In genomic region chr16:4140652-4141051, GRCh38 we compare ENCODE assay signal across 13 cellular contexts. TPM values are rescaled to one million over a fixed set of nuclear protein-coding genes. Genes with fewer than 3 reads are reported as not detected.
DNase-seq lines count a peak whose midpoint lies in the region; TF ChIP-seq lines count a peak whose summit lies in the region.
"Had no signal": no experiment of that assay in that cellular context is flagged by ENCODE, and none has a peak within 500 bp of the region (broad histone marks: within the 10 kb centered on the region; RNA-seq: fewer than 3 reads in every experiment).

No MANE protein-coding gene starts in this region.

- H3K27ac Mint-ChIP-seq in activated naive CD4-positive, alpha-beta T cell treated with anti-CD3 and anti-CD28 coated beads for 36 hours = peak overlapping the region; percentile 59
- no peak overlapping the region for H3K27ac Mint-ChIP-seq in activated CD4-positive, alpha-beta memory T cell treated with anti-CD3 and anti-CD28 coated beads for 36 hours
- H3K27ac Mint-ChIP-seq: CD4-positive, CD25-positive, alpha-beta regulatory T cell had no signal

- H3K36me3 ChIP-seq in ovary = no peaks in the 10 kb centered on the region

- H3K27me3 Mint-ChIP-seq in activated naive CD4-positive, alpha-beta T cell treated with anti-CD3 and anti-CD28 coated beads for 36 hours (ENCODE audit: low read depth) = peaks cover 4% of the 10 kb centered on the region
- H3K27me3 Mint-ChIP-seq in activated CD4-positive, alpha-beta memory T cell treated with anti-CD3 and anti-CD28 coated beads for 36 hours = peaks cover 3% of the 10 kb centered on the region

- CTCF ChIA-PET in activated naive CD4-positive, alpha-beta T cell treated with anti-CD3 and anti-CD28 coated beads for 36 hours (lab: Charles Lee) = no interaction called here
- CTCF ChIA-PET in activated CD4-positive, alpha-beta memory T cell treated with anti-CD3 and anti-CD28 coated beads for 36 hours (lab: Charles Lee) = no interaction called here

- POLR2A ChIA-PET in activated CD4-positive, alpha-beta memory T cell treated with anti-CD3 and anti-CD28 coated beads for 36 hours (lab: Charles Lee) = no interaction called here

- no peaks in the 10 kb centered on the region for H3K27me3 ChIP-seq in ovary

- TF ChIP-seq POLR2A in ovary (IDR thresholded peaks at IDR 0.05) = no peak

- no peak for TF ChIP-seq CTCF in fibroblast of mammary gland (conservative IDR thresholded peaks at IDR 0.05; ENCODE audit: control insufficient read depth, insufficient read depth, low read depth, low read length)
- TF ChIP-seq CTCF in ovary (IDR thresholded peaks at IDR 0.05) = no peak

- no peak for TF ChIP-seq EP300 in ovary (IDR thresholded peaks at IDR 0.05)

- WGBS in ovary, 3 donors = 75 to 82% (median 77%) methylated on average over 3 of the region's 3 CpGs

- peak; percentile 18 for DNase-seq in activated naive CD4-positive, alpha-beta T cell treated with anti-CD3 and anti-CD28 coated beads for 36 hours
- no peak for DNase-seq in activated naive CD4-positive, alpha-beta T cell (lab: John Stamatoyannopoulos, UW)
- peak; percentile 78 for DNase-seq in RPMI8226
- DNase-seq in fibroblast of mammary gland (ENCODE audit: low read depth) = peak; percentile 44
- peak; percentile 54 for DNase-seq in ureter (ENCODE audit: low spot score)
- no peak for DNase-seq in ovary
- DNase-seq in activated CD4-positive, alpha-beta memory T cell treated with anti-CD3 and anti-CD28 coated beads for 36 hours = no peak
- no peak for DNase-seq in NCI-H446 (lab: John Stamatoyannopoulos, UW)
- DNase-seq: activated CD4-positive, alpha-beta T cell treated with anti-CD3 and anti-CD28 coated beads, Interleukin-2, amount 50 U/mL, for 1 hour; stimulated activated CD4-positive, alpha-beta T cell treated with anti-CD3 and anti-CD28 coated beads, Interleukin-2, amount 100 ng/mL, for 24 hours had no signal

- no peaks in the 10 kb centered on the region for H3K9me3 Mint-ChIP-seq in activated naive CD4-positive, alpha-beta T cell treated with anti-CD3 and anti-CD28 coated beads for 36 hours
- peaks cover 4% of the 10 kb centered on the region for H3K9me3 Mint-ChIP-seq in activated CD4-positive, alpha-beta memory T cell treated with anti-CD3 and anti-CD28 coated beads for 36 hours

- H3K4me1 Mint-ChIP-seq in activated naive CD4-positive, alpha-beta T cell treated with anti-CD3 and anti-CD28 coated beads for 36 hours (ENCODE audit: low read depth) = peaks cover 8% of the 10 kb centered on the region
- peaks cover 4% of the 10 kb centered on the region for H3K4me1 Mint-ChIP-seq in activated CD4-positive, alpha-beta memory T cell treated with anti-CD3 and anti-CD28 coated beads for 36 hours (ENCODE audit: low read depth)

- H3K36me3 Mint-ChIP-seq in activated naive CD4-positive, alpha-beta T cell treated with anti-CD3 and anti-CD28 coated beads for 36 hours (ENCODE audit: low read depth) = no peaks in the 10 kb centered on the region
- H3K36me3 Mint-ChIP-seq in activated CD4-positive, alpha-beta memory T cell treated with anti-CD3 and anti-CD28 coated beads for 36 hours = no peaks in the 10 kb centered on the region
- H3K36me3 Mint-ChIP-seq: CD4-positive, CD25-positive, alpha-beta regulatory T cell had no signal

- no peak overlapping the region for H3K4me3 Mint-ChIP-seq in activated naive CD4-positive, alpha-beta T cell treated with anti-CD3 and anti-CD28 coated beads for 36 hours
- H3K4me3 Mint-ChIP-seq in activated CD4-positive, alpha-beta memory T cell treated with anti-CD3 and anti-CD28 coated beads for 36 hours = no peak overlapping the region
- H3K4me3 Mint-ChIP-seq: CD4-positive, CD25-positive, alpha-beta regulatory T cell had no signal

- intact Hi-C loops in activated naive CD4-positive, alpha-beta T cell treated with anti-CD3 and anti-CD28 coated beads for 36 hours (cut with micrococcal nuclease) = no loop called here
- intact Hi-C loops in ovary (cut with DNase I) = no loop called here
- intact Hi-C loops in activated CD4-positive, alpha-beta memory T cell treated with anti-CD3 and anti-CD28 coated beads for 36 hours (cut with micrococcal nuclease) = no loop called here

- no peaks in the 10 kb centered on the region for H3K4me1 ChIP-seq in ovary (ENCODE audit: insufficient read depth)

- H3K4me3 ChIP-seq in fibroblast of mammary gland (ENCODE audit: control insufficient read depth, low read depth, low read length) (no peak overlapping the region), ovary (no peak overlapping the region)
- H3K4me3 ChIP-seq: coronary artery, lung had no signal

- no peaks in the 10 kb centered on the region for H3K9me3 ChIP-seq in ovary

- no peak overlapping the region for H3K27ac ChIP-seq in ovary
- H3K27ac ChIP-seq: coronary artery had no signal

RNA-seq across cellular contexts. Expression of gene ADCY9, which starts 24.4 kb away (rescaled TPM):
- total RNA-seq in activated naive CD4-positive, alpha-beta T cell treated with anti-CD3 and anti-CD28 coated beads for 36 hours = 1 to 10 TPM; 6.5 to 7.1 TPM
- total RNA-seq in ureter (23.3 TPM), ovary (10 to 100 TPM; 10.7 to 31.3 (median 25.8) TPM)
- polyA plus RNA-seq in ovary = 10 to 100 TPM; 15.1 to 17.8 TPM
- total RNA-seq in activated CD4-positive, alpha-beta memory T cell treated with anti-CD3 and anti-CD28 coated beads for 36 hours = 1 to 10 TPM; 3.8 to 4.9 TPM

Comparison
In these comparisons a context has a peak if more than half of its experiments do, and no peak if none do; other contexts are left out.
1. DNase-seq: peak in activated naive CD4-positive, alpha-beta T cell treated with anti-CD3 and anti-CD28 coated beads for 36 hours (single experiment), RPMI8226 (single experiment), fibroblast of mammary gland (single experiment) and ureter (single experiment); none in activated naive CD4-positive, alpha-beta T cell (0 of 4), ovary (0 of 5), activated CD4-positive, alpha-beta memory T cell treated with anti-CD3 and anti-CD28 coated beads for 36 hours (single experiment) and NCI-H446 (0 of 2).